In the genomic region with DNA sequence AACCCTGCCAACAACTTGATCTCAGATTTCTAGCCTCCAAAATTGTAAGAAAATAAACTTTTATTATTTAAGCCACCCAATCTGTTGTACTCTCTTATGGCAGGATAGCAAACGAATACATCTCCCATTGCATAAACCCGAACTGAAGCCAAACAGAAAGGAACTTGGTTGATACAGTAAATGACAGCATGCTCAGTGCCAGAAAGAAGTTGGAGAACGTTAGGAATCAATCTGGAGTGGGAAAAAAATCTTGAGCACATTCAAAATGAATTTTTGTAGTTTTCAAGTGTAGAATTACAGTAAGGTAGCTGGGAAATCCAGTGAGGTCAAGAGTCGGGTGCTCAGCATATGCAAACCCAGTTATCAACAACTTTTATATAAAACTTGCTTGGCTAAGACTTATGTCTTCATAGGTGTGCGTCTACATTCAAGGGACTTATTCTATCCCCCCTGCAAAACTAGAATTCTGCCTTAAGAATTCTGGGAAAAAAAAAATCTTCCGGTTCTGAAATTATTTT, we compare ENCODE assay signal across 16 cellular contexts.
DNase-seq lines count a peak whose midpoint lies in the region; ATAC-seq and TF ChIP-seq lines count a peak whose summit lies in the region.
"Had no signal": no experiment of that assay in that cellular context is flagged by ENCODE, and none has a peak within 500 bp of the region (broad histone marks: within the 10 kb centered on the region; RNA-seq: fewer than 3 reads in every experiment).

No MANE protein-coding gene starts in this region.

- H3K4me1 Mint-ChIP-seq in GM23338: peaks cover 24% of the 10 kb centered on the region

- H3K4me1 ChIP-seq in GM23248 (ENCODE audit: insufficient read depth) (no peaks in the 10 kb centered on the region), osteoblast (ENCODE audit: insufficient read depth, low read length) (peaks cover 10% of the 10 kb centered on the region), aorta (ENCODE audit: control insufficient read depth in 1 of 2, insufficient read depth in 2 of 2, low read length in 2 of 2) (peaks cover 0 to 5% of the 10 kb centered on the region in 2 donors), GM23338 (ENCODE audit: insufficient read depth) (peaks cover 20% of the 10 kb centered on the region), right atrium auricular region (no peaks in the 10 kb centered on the region)
- H3K4me1 ChIP-seq: A549, Caco-2 had no signal

- H4K20me1 ChIP-seq in GM23248 (ENCODE audit: insufficient read depth) (no peaks in the 10 kb centered on the region), osteoblast (ENCODE audit: insufficient read depth, low read length) (no peaks in the 10 kb centered on the region), GM23338 (replicated peaks; ENCODE audit: insufficient read depth) (no peaks in the 10 kb centered on the region)

- peaks cover 2% of the 10 kb centered on the region for H3K27me3 Mint-ChIP-seq in GM23338 (ENCODE audit: insufficient read depth, low read depth, poor library complexity)
- H3K27me3 Mint-ChIP-seq: CD4-positive, alpha-beta T cell had no signal

- H3K36me3 ChIP-seq in GM23248 (ENCODE audit: low read depth) (no peaks in the 10 kb centered on the region), osteoblast (ENCODE audit: insufficient read depth, low read length) (no peaks in the 10 kb centered on the region), aorta (ENCODE audit: control insufficient read depth in 1 of 2, insufficient read depth in 2 of 2, low read length in 1 of 2) (no peaks in the 10 kb centered on the region), GM23338 (ENCODE audit: insufficient read depth) (no peaks in the 10 kb centered on the region), right atrium auricular region (no peaks in the 10 kb centered on the region)

- H3K4me2 ChIP-seq in GM23248 (ENCODE audit: unreplicated experiment): no peak overlapping the region
- no peak overlapping the region for H3K4me2 ChIP-seq in osteoblast (ENCODE audit: insufficient read depth, low read length)
- H3K4me2 ChIP-seq in GM23338: no peak overlapping the region
- H3K4me2 ChIP-seq: A549 had no signal

- H3K9me2 ChIP-seq in GM23248 (ENCODE audit: insufficient read depth) (no peaks in the 10 kb centered on the region), GM23338 (ENCODE audit: insufficient read depth) (no peaks in the 10 kb centered on the region; the same call in 1 of the 2 replicates)

- no peak overlapping the region for H3K9ac ChIP-seq in GM23248

- H2AFZ ChIP-seq in GM23248 (peak overlapping the region; percentile 15; the same call in 1 of the 2 replicates), osteoblast (ENCODE audit: low read length) (peak overlapping the region; percentile 57), GM23338 (no peak overlapping the region)

- no peak for TF ChIP-seq CTCF in osteoblast (IDR thresholded peaks at IDR 0.05; ENCODE audit: extremely low read depth, low read depth, low read length)
- no peak for TF ChIP-seq CTCF in GM23338 (conservative IDR thresholded peaks at IDR 0.05; ENCODE audit: low read depth in 2 of 2)
- no peak for TF ChIP-seq CTCF in right atrium auricular region (IDR thresholded peaks at IDR 0.05)
- no peak for TF ChIP-seq CTCF in GM13977 (IDR thresholded peaks at IDR 0.05; ENCODE audit: extremely low read depth, insufficient read depth, missing control alignments)

- no peak overlapping the region for H3K27ac Mint-ChIP-seq in GM23338
- H3K27ac Mint-ChIP-seq: CD4-positive, alpha-beta T cell had no signal

- peak; percentile 15 for ATAC-seq in aorta (ENCODE audit: low FRiP score)
- no peak for ATAC-seq in GM23338
- ATAC-seq: A549 had no signal

- no peaks in the 10 kb centered on the region; the same call in 2 of the 3 replicates for H3K36me3 Mint-ChIP-seq in GM23338 (ENCODE audit: low read depth)

- WGBS in GM23248 (ENCODE audit: low coverage in 1 of 2, low lambda C conversion rate in 2 of 2, missing lambda C conversion rate in 2 of 2), 2 experiments: 39 to 42% methylated on average over 6 of the region's 6 CpGs
- 51% methylated on average over 6 of the region's 6 CpGs for WGBS in aorta, 2 donors

- H3F3A ChIP-seq in GM23248 (ENCODE audit: insufficient read depth): no peaks in the 10 kb centered on the region
- H3F3A ChIP-seq in GM23338 (replicated peaks; ENCODE audit: low read depth): no peaks in the 10 kb centered on the region

- H3K27ac ChIP-seq in GM23248 (no peak overlapping the region), osteoblast (ENCODE audit: low read depth, low read length) (no peak overlapping the region), aorta (ENCODE audit: low read depth in 1 of 2, low read length in 2 of 2) (no peak overlapping the region), GM23338 (ENCODE audit: low read depth) (no peak overlapping the region), right atrium auricular region (no peak overlapping the region)
- H3K27ac ChIP-seq: 22Rv1, A549, C4-2B, HL-60 had no signal

- no peaks in the 10 kb centered on the region for H3K9me3 Mint-ChIP-seq in GM23338
- H3K9me3 Mint-ChIP-seq: CD4-positive, alpha-beta T cell; H9 had no signal

- H3K79me2 ChIP-seq in GM23248 (ENCODE audit: insufficient read depth) (no peaks in the 10 kb centered on the region), osteoblast (ENCODE audit: insufficient read depth, low read length) (no peaks in the 10 kb centered on the region), GM23338 (replicated peaks; ENCODE audit: insufficient read depth) (no peaks in the 10 kb centered on the region)

- no peak for DNase-seq in GM23248
- peak; percentile 25 for DNase-seq in fibroblast of gingiva (ENCODE audit: low read depth)
- DNase-seq in osteoblast (ENCODE audit: insufficient read length, low spot score, missing footprints): no peak
- DNase-seq in aorta: no peak
- no peak for DNase-seq in GM23338 (ENCODE audit: low spot score)
- no peak for DNase-seq in right atrium auricular region (ENCODE audit: low spot score)
- DNase-seq in GM13977 (ENCODE audit: low spot score): no peak
- DNase-seq: AML-193; Caco-2; CD4-positive, alpha-beta T cell; GOT3; H9 had no signal

- H3K4me3 ChIP-seq in GM23248: no peak overlapping the region
- H3K4me3 ChIP-seq in osteoblast (ENCODE audit: insufficient read depth, low read length): no peak overlapping the region
- no peak overlapping the region for H3K4me3 ChIP-seq in aorta (ENCODE audit: low read length in 2 of 2)
- H3K4me3 ChIP-seq in GM23338: no peak overlapping the region
- H3K4me3 ChIP-seq in right atrium auricular region: no peak overlapping the region
- H3K4me3 ChIP-seq: A549 had no signal

- no peaks in the 10 kb centered on the region for H3K9me3 ChIP-seq in GM23248 (ENCODE audit: low read depth)
- H3K9me3 ChIP-seq in osteoblast (ENCODE audit: low read depth, low read length): no peaks in the 10 kb centered on the region
- no peaks in the 10 kb centered on the region for H3K9me3 ChIP-seq in aorta (ENCODE audit: control insufficient read depth, low read length)
- H3K9me3 ChIP-seq in right atrium auricular region: no peaks in the 10 kb centered on the region
- H3K9me3 ChIP-seq: A549, Caco-2 had no signal

- no peak overlapping the region for H3K4me3 Mint-ChIP-seq in GM23338
- H3K4me3 Mint-ChIP-seq: CD4-positive, alpha-beta T cell; H9 had no signal

- in situ Hi-C loops in GM23248 (cut with MboI): no loop called here
- in situ Hi-C loops in GM13977 (cut with MboI; ENCODE audit: low pct_unique_long_range_greater_than_20kb, low sequenced_read_pairs, unreplicated experiment): no loop called here

- intact Hi-C loops in aorta (cut with DNase I): loop anchor here in 1 of 2 donors (5.0 to 10.0 kb wide), 2 partner anchors 67 to 155 kb away; a partner anchor contains a TSS

- H3K27me3 ChIP-seq in GM23248 (replicated peaks; ENCODE audit: insufficient read depth): no peaks in the 10 kb centered on the region
- no peaks in the 10 kb centered on the region for H3K27me3 ChIP-seq in osteoblast (ENCODE audit: insufficient read depth, low read length)
- no peaks in the 10 kb centered on the region for H3K27me3 ChIP-seq in aorta (ENCODE audit: control insufficient read depth in 1 of 2, insufficient read depth in 2 of 2, low read length in 1 of 2)
- no peaks in the 10 kb centered on the region for H3K27me3 ChIP-seq in GM23338 (ENCODE audit: insufficient read depth)
- no peaks in the 10 kb centered on the region for H3K27me3 ChIP-seq in right atrium auricular region
